Comparison of ENCODE assay signal across 9 cellular contexts in the genomic region with DNA sequence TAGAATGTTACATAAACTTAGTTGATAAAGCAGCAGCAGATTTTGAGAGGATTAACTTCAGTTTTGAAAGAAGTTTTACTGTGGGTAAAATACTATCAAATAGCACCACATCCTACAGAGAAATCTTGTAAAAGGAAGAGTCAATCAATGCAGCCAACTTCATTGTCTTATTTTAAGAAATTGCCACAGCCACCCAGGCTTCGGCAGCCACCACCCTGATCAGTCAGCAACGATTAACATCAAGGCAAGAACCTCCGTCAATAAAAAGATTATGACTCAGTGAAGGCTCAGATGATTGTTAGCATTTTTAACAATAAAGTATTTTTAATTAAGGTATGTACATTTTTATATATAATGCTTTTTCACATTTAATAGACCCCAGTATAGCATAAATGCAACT.
"Had no signal": no experiment of that assay in that cellular context is flagged by ENCODE, and none has a peak within 500 bp of the region (broad histone marks: within the 10 kb centered on the region; RNA-seq: fewer than 3 reads in every experiment).

No MANE protein-coding gene starts in this region.

- ATAC-seq: GM23338, HCT116 had no signal

- H3K4me1 Mint-ChIP-seq: GM23338, H9 had no signal

- H3K36me3 ChIP-seq: HAP-1 had no signal

- H3K9ac ChIP-seq: GM23248 had no signal

- H3K27ac Mint-ChIP-seq: GM23338, H9, HFFc6 had no signal

- H3K9me3 ChIP-seq: HAP-1 had no signal

- H3K4me2 ChIP-seq: GM23338 had no signal

- H3K4me1 ChIP-seq: HAP-1 had no signal

- H2AFZ ChIP-seq: GM23248, GM23338 had no signal

- H3K27ac ChIP-seq: GM23248 had no signal

- H3K9me3 Mint-ChIP-seq: HFFc6 had no signal

- H3K4me3 Mint-ChIP-seq: GM23338, H9, HFFc6 had no signal

- H3K4me3 ChIP-seq: GM23248, GM23338, HAP-1 had no signal

- DNase-seq: GM23248, GOT3, H7, H9, HCEC 1CT, HFFc6 had no signal
